ENCODE assay signal across 22 cellular contexts in genomic region chr3:196782496-196782895, GRCh38.
"Had no signal": no experiment of that assay in that cellular context is flagged by ENCODE, and none has a peak within 500 bp of the region (broad histone marks: within the 10 kb centered on the region; RNA-seq: fewer than 3 reads in every experiment).

No MANE protein-coding gene starts in this region.

- H3K4me1 ChIP-seq: suprapubic skin, uterus had no signal

- H3K36me3 ChIP-seq: uterus had no signal

- H3K27ac Mint-ChIP-seq: dendritic cell treated with granulocyte-macrophage colony-stimulating factor and Interleukin-4, amounts not matched to agents 40 ng/mL and 50 ng/mL, for 4 days; naive B cell; nephron had no signal

- H3K9me3 ChIP-seq: esophagus squamous epithelium, psoas muscle, suprapubic skin, tibial artery, upper lobe of left lung, uterus had no signal

- DNase-seq: effector memory CD8-positive, alpha-beta T cell; esophagus squamous epithelium; foreskin keratinocyte; head of caudate nucleus; left colon; left ventricle myocardium superior; mesendoderm; naive B cell; psoas muscle; retina; stimulated activated CD4-positive, alpha-beta T cell treated with anti-CD3 and anti-CD28 coated beads, Interleukin-2, amount 100 ng/mL, for 24 hours; stimulated activated CD4-positive, alpha-beta T cell treated with anti-CD3 and anti-CD28 coated beads, Interleukin-4, amount 100 ng/mL, for 4 hours; stimulated activated naive CD4-positive, alpha-beta T cell; tibial artery; upper lobe of left lung; uterus had no signal

- H3K27me3 Mint-ChIP-seq: dendritic cell treated with granulocyte-macrophage colony-stimulating factor and Interleukin-4, amounts not matched to agents 40 ng/mL and 50 ng/mL, for 4 days; effector memory CD8-positive, alpha-beta T cell; naive B cell had no signal

- H3K4me1 Mint-ChIP-seq: nephron had no signal

- H3K9me3 Mint-ChIP-seq: effector memory CD8-positive, alpha-beta T cell had no signal

- ATAC-seq: effector memory CD8-positive, alpha-beta T cell; foreskin keratinocyte; left colon; left ventricle myocardium superior; psoas muscle; sciatic nerve had no signal

- H3K4me3 Mint-ChIP-seq: dendritic cell treated with granulocyte-macrophage colony-stimulating factor and Interleukin-4, amounts not matched to agents 40 ng/mL and 50 ng/mL, for 4 days; effector memory CD8-positive, alpha-beta T cell; nephron had no signal

- H3K4me3 ChIP-seq: esophagus squamous epithelium, hepatocyte, psoas muscle, suprapubic skin, tibial artery, upper lobe of left lung, uterus had no signal

- H3K27ac ChIP-seq: esophagus squamous epithelium, foreskin keratinocyte, hepatocyte, parathyroid adenoma, psoas muscle, suprapubic skin, tibial artery, upper lobe of left lung, uterus had no signal

- H3K27me3 ChIP-seq: esophagus squamous epithelium, foreskin keratinocyte, hepatocyte, suprapubic skin, tibial artery, upper lobe of left lung, uterus had no signal
